In the genomic region with DNA sequence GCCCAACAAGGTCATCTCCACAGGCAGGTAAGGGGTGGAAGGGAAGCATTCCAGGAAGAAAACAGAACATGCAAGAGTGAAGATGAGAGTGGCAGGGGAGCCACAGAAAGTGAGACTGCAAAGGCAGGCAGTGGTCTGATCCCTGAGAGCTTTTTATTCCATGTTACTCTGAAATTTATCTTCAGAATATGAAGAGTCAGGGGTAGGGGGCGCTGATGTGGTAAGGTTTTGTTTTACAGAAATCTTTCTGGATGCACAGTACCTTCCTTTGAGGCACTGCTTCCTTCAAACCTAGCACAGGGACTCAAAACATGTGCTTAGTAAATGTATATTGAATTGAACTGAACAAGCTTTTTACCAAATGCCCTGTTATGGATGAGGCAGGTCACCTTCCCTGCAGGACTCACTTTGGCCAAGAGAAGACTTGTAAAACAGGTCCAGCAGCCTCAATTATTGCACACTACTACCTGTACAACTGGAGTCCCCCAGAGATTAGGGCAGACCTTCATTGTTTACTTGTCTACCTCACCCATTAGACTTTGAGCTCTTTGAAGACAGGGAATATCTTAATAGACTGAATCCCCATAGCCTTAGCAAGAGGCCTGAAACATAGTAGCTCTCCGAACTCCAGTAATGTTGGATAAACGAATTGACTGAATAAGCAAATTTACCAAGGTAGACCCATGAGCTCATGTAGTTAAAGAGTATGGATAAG, we compare ENCODE assay signal across 9 cellular contexts. TPM values are rescaled to one million over a fixed set of nuclear protein-coding genes. Genes with fewer than 3 reads are reported as not detected.
DNase-seq lines count a peak whose midpoint lies in the region; ATAC-seq, FAIRE-seq and TF ChIP-seq lines count a peak whose summit lies in the region.
"Had no signal": no experiment of that assay in that cellular context is flagged by ENCODE, and none has a peak within 500 bp of the region (broad histone marks: within the 10 kb centered on the region; RNA-seq: fewer than 3 reads in every experiment).

No MANE protein-coding gene starts in this region.

- no peaks in the 10 kb centered on the region for H3K36me3 Mint-ChIP-seq in activated CD4-positive, alpha-beta T cell treated with anti-CD3 and anti-CD28 coated beads, Interleukin-2, amount 10 ng/mL, durations not matched to agents 24 days and 14 days (ENCODE audit: low read depth)

- no peaks in the 10 kb centered on the region for H3K9me1 ChIP-seq in keratinocyte (ENCODE audit: control insufficient read depth, extremely low read depth, insufficient read depth, low read length)

- H3K9me3 ChIP-seq in DND-41 (ENCODE audit: insufficient read depth, low read length, severe bottlenecking) (no peaks in the 10 kb centered on the region), keratinocyte (ENCODE audit: control insufficient read depth, low read depth, low read length) (no peaks in the 10 kb centered on the region), lower lobe of right lung (no peaks in the 10 kb centered on the region)

- H3K4me2 ChIP-seq in DND-41 (ENCODE audit: insufficient read depth, low read length) (peak overlapping the region; percentile 43; the same call in 1 of the 2 replicates), keratinocyte (ENCODE audit: control insufficient read depth, extremely low read depth, insufficient read depth, low read depth, low read length) (peak overlapping the region; percentile 90)

- H3K36me3 ChIP-seq in DND-41 (ENCODE audit: insufficient read depth, low read length) (no peaks in the 10 kb centered on the region), keratinocyte (ENCODE audit: control insufficient read depth in 2 of 2, extremely low read depth in 1 of 2, insufficient read depth in 2 of 2, low read length in 2 of 2) (no peaks in the 10 kb centered on the region), lower lobe of right lung (no peaks in the 10 kb centered on the region)

- intact Hi-C loops in activated CD4-positive, alpha-beta T cell treated with anti-CD3 and anti-CD28 coated beads, Interleukin-2, amount 10 ng/mL, durations not matched to agents 24 days and 14 days (cut with micrococcal nuclease): loop anchor here (5.0 kb wide), 1 partner anchor 59 kb away; no protein-coding TSS in a partner anchor
- intact Hi-C loops in lower lobe of right lung (cut with DNase I): no loop called here

- dilution Hi-C loops in keratinocyte (cut with MboI; ENCODE audit: extremely low pct_ligation_motif_present, low sequenced_read_pairs): no loop called here

- H3K27ac Mint-ChIP-seq in activated CD4-positive, alpha-beta T cell treated with anti-CD3 and anti-CD28 coated beads, Interleukin-2, amount 10 ng/mL, durations not matched to agents 24 days and 14 days: peak overlapping the region; percentile 12

- no peaks in the 10 kb centered on the region for H3K79me2 ChIP-seq in DND-41 (ENCODE audit: insufficient read depth, low read length)
- H3K79me2 ChIP-seq in keratinocyte (ENCODE audit: control insufficient read depth, insufficient read depth, low read length): peaks cover 2% of the 10 kb centered on the region
- H3K79me2 ChIP-seq: parathyroid adenoma had no signal

- peaks cover 40% of the 10 kb centered on the region for H3K4me1 ChIP-seq in DND-41 (ENCODE audit: insufficient read depth, low read length)
- H3K4me1 ChIP-seq in keratinocyte (ENCODE audit: control insufficient read depth, extremely low read depth, insufficient read depth, low read length): peaks cover 12% of the 10 kb centered on the region
- peaks cover 3% of the 10 kb centered on the region for H3K4me1 ChIP-seq in lower lobe of right lung
- H3K4me1 ChIP-seq: parathyroid adenoma had no signal

- H3K4me3 Mint-ChIP-seq in activated CD4-positive, alpha-beta T cell treated with anti-CD3 and anti-CD28 coated beads, Interleukin-2, amount 10 ng/mL, durations not matched to agents 24 days and 14 days: peak overlapping the region; percentile 84

- H3K27me3 Mint-ChIP-seq in activated CD4-positive, alpha-beta T cell treated with anti-CD3 and anti-CD28 coated beads, Interleukin-2, amount 10 ng/mL, durations not matched to agents 24 days and 14 days: peaks cover 52% of the 10 kb centered on the region

- TF ChIP-seq CTCF in DND-41 (IDR thresholded peaks at IDR 0.05; ENCODE audit: borderline replicate concordance, extremely low read depth, low read length, poor library complexity, severe bottlenecking) (peak; percentile 56), LNCAP (IDR thresholded peaks at IDR 0.05) (peak; percentile 41; the same call in 1 of the 2 replicates), keratinocyte (optimal IDR thresholded peaks at IDR 0.05 in 1 of 3, IDR thresholded peaks at IDR 0.05 in 1 of 3, conservative IDR thresholded peaks at IDR 0.05 in 1 of 3; ENCODE audit: extremely low read depth in 1 of 3, insufficient read depth in 2 of 3, low read length in 3 of 3) (peak; percentile 20 to 41 (median 27)), foreskin fibroblast (IDR thresholded peaks at IDR 0.05; ENCODE audit: low read depth, low read length) (no peak), lower lobe of right lung (IDR thresholded peaks at IDR 0.05) (no peak)

- peak; percentile 51 for FAIRE-seq in keratinocyte (lab: Jason Lieb, UNC)

- H3K4me1 Mint-ChIP-seq in activated CD4-positive, alpha-beta T cell treated with anti-CD3 and anti-CD28 coated beads, Interleukin-2, amount 10 ng/mL, durations not matched to agents 24 days and 14 days: peaks cover 19% of the 10 kb centered on the region

- DNase-seq in DND-41 (peak; percentile 36), keratinocyte (ENCODE audit: low read depth, low spot score) (no peak), foreskin fibroblast (no peak), A172 (ENCODE audit: low spot score) (no peak), lower lobe of right lung (no peak)
- DNase-seq in activated CD4-positive, alpha-beta T cell treated with anti-CD3 and anti-CD28 coated beads, Interleukin-2, amount 10 ng/mL, durations not matched to agents 24 days and 14 days: peak; percentile 69
- DNase-seq in activated CD8-positive, alpha-beta memory T cell treated with anti-CD3 and anti-CD28 coated beads, Interleukin-2, amount 50 U/mL, for 48 hours: no peak

- H3K27ac ChIP-seq in DND-41 (ENCODE audit: low read length): peak overlapping the region; percentile 47; the same call in 1 of the 2 replicates
- no peak overlapping the region for H3K27ac ChIP-seq in keratinocyte (ENCODE audit: control insufficient read depth, insufficient read depth, low read length)
- no peak overlapping the region for H3K27ac ChIP-seq in lower lobe of right lung
- H3K27ac ChIP-seq: parathyroid adenoma had no signal

- H3K9ac ChIP-seq in DND-41 (ENCODE audit: low read depth, low read length) (0 out of 2 replicates have a peak overlapping the region, but pooled peaks have one; percentile 21), keratinocyte (ENCODE audit: control insufficient read depth, extremely low read depth, insufficient read depth, low read length) (no peak overlapping the region)
- H3K9ac ChIP-seq: parathyroid adenoma had no signal

- H3K4me3 ChIP-seq in DND-41 (ENCODE audit: low read depth in 1 of 2, low read length in 2 of 2) (no peak overlapping the region), keratinocyte (ENCODE audit: control insufficient read depth in 2 of 3, extremely low read depth in 1 of 3, insufficient read depth in 2 of 3, low read depth in 1 of 3, low read length in 3 of 3) (no peak overlapping the region), foreskin fibroblast (ENCODE audit: low read depth in 1 of 2, low read length in 2 of 2) (no peak overlapping the region), lower lobe of right lung (no peak overlapping the region)

- no peaks in the 10 kb centered on the region for H3K9me3 Mint-ChIP-seq in activated CD4-positive, alpha-beta T cell treated with anti-CD3 and anti-CD28 coated beads, Interleukin-2, amount 10 ng/mL, durations not matched to agents 24 days and 14 days

- H4K20me1 ChIP-seq in DND-41 (ENCODE audit: insufficient read depth, low read length) (no peaks in the 10 kb centered on the region), keratinocyte (ENCODE audit: control insufficient read depth, extremely low read depth, insufficient read depth, low read length) (no peaks in the 10 kb centered on the region)

- ATAC-seq in DND-41 (ENCODE audit: insufficient read depth, low read depth) (no peak), lower lobe of right lung (no peak)

- H2AFZ ChIP-seq in DND-41 (ENCODE audit: low read depth, low read length) (no peak overlapping the region), keratinocyte (ENCODE audit: control insufficient read depth, low read length) (no peak overlapping the region)
- H2AFZ ChIP-seq: parathyroid adenoma had no signal

- peaks cover 3% of the 10 kb centered on the region for H3K27me3 ChIP-seq in DND-41 (ENCODE audit: insufficient read depth, low read length, poor library complexity)
- H3K27me3 ChIP-seq in keratinocyte (ENCODE audit: control insufficient read depth, extremely low read depth, insufficient read depth, low read length): no peaks in the 10 kb centered on the region
- H3K27me3 ChIP-seq in lower lobe of right lung (ENCODE audit: low read depth): no peaks in the 10 kb centered on the region

RNA-seq across cellular contexts. Expression of a gene that starts 2.2 kb away (rescaled TPM):
- total RNA-seq in activated CD4-positive, alpha-beta T cell treated with anti-CD3 and anti-CD28 coated beads, Interleukin-2, amount 10 ng/mL, durations not matched to agents 24 days and 14 days: 32.1 and 33.1 TPM in 2 replicates
- polyA plus RNA-seq in keratinocyte: 77.3 to 85.8 TPM (median 78.2 TPM) in 3 replicates
- polyA plus RNA-seq in keratinocyte (2011; ENCODE audit: low read depth): 50.0 TPM
- 70.8 and 108 TPM in 2 replicates for polyA plus RNA-seq in keratinocyte (2011; cell fraction: cytosol; rRNA removed)
- 105 and 118 TPM in 2 replicates for polyA plus RNA-seq in keratinocyte (2011; cell fraction: nucleus; rRNA removed)
- 32.7 and 49.4 TPM in 2 replicates for polyA plus RNA-seq in keratinocyte (2012; ENCODE audit: low replicate concordance)
- 65.8 to 148 TPM (median 140 TPM) in 3 replicates for polyA minus RNA-seq in keratinocyte
- polyA minus RNA-seq in keratinocyte (2011; cell fraction: cytosol; rRNA and poly(A)+ RNA removed): 51.4 TPM
- polyA minus RNA-seq in keratinocyte (2011; cell fraction: nucleus; rRNA and poly(A)+ RNA removed): 41.4 and 86.6 TPM in 2 replicates
- total RNA-seq in A172 (2014; rRNA removed; shearing (Covaris generic)): 59.8 and 60.4 TPM in 2 replicates
- 40.6 TPM for total RNA-seq in lower lobe of right lung

Comparison
In these comparisons a context has a peak if more than half of its experiments do, and no peak if none do; other contexts are left out.
1. DNase-seq: peak in DND-41 (single experiment) and activated CD4-positive, alpha-beta T cell treated with anti-CD3 and anti-CD28 coated beads, Interleukin-2, amount 10 ng/mL, durations not matched to agents 24 days and 14 days (single experiment); none in keratinocyte (single experiment), foreskin fibroblast (0 of 2), A172 (single experiment), lower lobe of right lung (single experiment) and activated CD8-positive, alpha-beta memory T cell treated with anti-CD3 and anti-CD28 coated beads, Interleukin-2, amount 50 U/mL, for 48 hours (single experiment).
2. CTCF ChIP-seq: peak in DND-41 (single experiment), LNCAP (single experiment) and keratinocyte (3 of 3); none in foreskin fibroblast (single experiment) and lower lobe of right lung (single experiment).